ENCODE assay signal across 1 cellular context in the genomic region with DNA sequence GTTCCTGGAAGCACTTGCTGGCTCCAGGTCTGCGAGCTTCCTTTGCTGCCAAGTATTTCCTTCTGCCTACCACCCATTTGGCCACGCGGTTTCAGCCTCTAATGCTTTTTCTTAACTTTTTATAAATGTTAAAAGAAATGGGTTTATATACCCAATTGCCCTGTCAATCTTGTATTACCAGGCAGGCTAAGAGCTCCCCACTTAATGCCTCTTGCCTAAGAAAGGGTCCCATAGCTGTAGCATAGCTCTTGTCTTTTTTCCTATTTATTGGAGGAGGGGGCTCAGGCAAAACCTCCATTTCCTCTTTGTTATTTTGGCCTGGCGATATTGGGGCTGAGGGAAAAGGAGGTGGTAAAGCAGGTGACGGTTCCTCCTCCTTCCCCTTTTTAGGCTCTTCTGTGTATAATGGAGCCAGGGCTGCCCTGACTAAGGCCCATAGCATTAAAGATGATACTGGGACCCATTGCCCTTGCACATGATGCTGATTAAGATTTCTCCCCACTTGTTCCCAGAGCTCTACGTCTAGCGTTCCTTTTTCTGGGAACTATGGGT.
TF ChIP-seq lines count a peak whose summit lies in the region.

No MANE protein-coding gene starts in this region.

TF ChIP-seq in H1, 55 proteins besides CTCF, POLR2A, EP300 and RAD21:
- TF ChIP-seq SP4 (IDR thresholded peaks at IDR 0.05; ENCODE audit: low read length) (no peak; the same call in 1 of the 2 replicates), NRF1 (IDR thresholded peaks at IDR 0.05; ENCODE audit: low read depth, low read length) (no peak), BCL11A (IDR thresholded peaks at IDR 0.05; ENCODE audit: low read depth in 2 of 2, low read length in 2 of 2) (no peak), HDAC2 (IDR thresholded peaks at IDR 0.05; ENCODE audit: borderline replicate concordance in 1 of 2, low read depth in 2 of 2, low read length in 2 of 2) (no peak), RBBP5 (IDR thresholded peaks at IDR 0.05; ENCODE audit: borderline replicate concordance, low read depth, low read length) (no peak), SAP30 (IDR thresholded peaks at IDR 0.05; ENCODE audit: insufficient read depth, insufficient replicate concordance, low read length) (no peak), RFX5 (IDR thresholded peaks at IDR 0.05; ENCODE audit: borderline replicate concordance, low read depth, low read length) (no peak), JUND (IDR thresholded peaks at IDR 0.05; ENCODE audit: low read length) (no peak)
